In genomic region chr19:37987356-37988332, GRCh38 we compare ENCODE assay signal across 1 cellular context.
TF ChIP-seq lines count a peak whose summit lies in the region.

No MANE protein-coding gene starts in this region.

TF ChIP-seq in endothelial cell of umbilical vein, 7 proteins besides CTCF, POLR2A, EP300 and RAD21:
- TF ChIP-seq POLR2AphosphoS5 (IDR thresholded peaks at IDR 0.05; ENCODE audit: insufficient read depth, low read depth, low read length) (no peak), JUN (IDR thresholded peaks at IDR 0.05; ENCODE audit: borderline replicate concordance, insufficient read depth, insufficient read length, low read depth) (no peak), MYC (IDR thresholded peaks at IDR 0.05; ENCODE audit: low read depth, low read length) (no peak), EZH2 (IDR thresholded peaks at IDR 0.05; ENCODE audit: borderline replicate concordance, low read depth, low read length, severe bottlenecking) (no peak), GATA2 (IDR thresholded peaks at IDR 0.05; ENCODE audit: insufficient read depth, insufficient read length, low read depth, low read length) (no peak)
